ENCODE assay signal across 16 cellular contexts in genomic region chr6:148335582-148335981, GRCh38. TPM values are rescaled to one million over a fixed set of nuclear protein-coding genes. Genes with fewer than 3 reads are reported as not detected.
DNase-seq lines count a peak whose midpoint lies in the region; ATAC-seq and TF ChIP-seq lines count a peak whose summit lies in the region.
"Had no signal": no experiment of that assay in that cellular context is flagged by ENCODE, and none has a peak within 500 bp of the region (broad histone marks: within the 10 kb centered on the region; RNA-seq: fewer than 3 reads in every experiment).

No MANE protein-coding gene starts in this region.

- H3K4me1 Mint-ChIP-seq in chondrocyte (ENCODE audit: low read depth) (peaks cover 18% of the 10 kb centered on the region), neural crest cell (peaks cover 30% of the 10 kb centered on the region)
- H3K4me1 Mint-ChIP-seq: B cell had no signal

- no peak overlapping the region for H3K4me3 ChIP-seq in MG63

- H3K9me3 Mint-ChIP-seq in chondrocyte (ENCODE audit: low read depth) (no peaks in the 10 kb centered on the region), neural crest cell (no peaks in the 10 kb centered on the region)

- 0 out of 2 replicates have a peak, but pooled peaks cover 3% of the 10 kb centered on the region for H3K36me3 ChIP-seq in MG63

- H3K27me3 Mint-ChIP-seq in chondrocyte (ENCODE audit: low read depth): no peaks in the 10 kb centered on the region
- H3K27me3 Mint-ChIP-seq in neural crest cell (ENCODE audit: low read depth): no peaks in the 10 kb centered on the region

- H3K36me3 Mint-ChIP-seq in chondrocyte (ENCODE audit: low read depth) (no peaks in the 10 kb centered on the region), neural crest cell (ENCODE audit: low read depth) (no peaks in the 10 kb centered on the region)

- no peaks in the 10 kb centered on the region for H3K27me3 ChIP-seq in MG63

- DNase-seq in ELR (ENCODE audit: low read depth) (peak; percentile 76), MG63 (peak; percentile 50), chondrocyte (ENCODE audit: low spot score) (no peak), neural crest cell (ENCODE audit: low read depth, low spot score) (no peak)
- DNase-seq: activated CD4-positive, alpha-beta T cell treated with anti-CD3 and anti-CD28 coated beads for 4 hours; activated gamma-delta T cell; amniotic stem cell; foreskin fibroblast; H7; NCI-H187 treated with DMSO at 0.1 percent for 48 hours; stimulated activated CD4-positive, alpha-beta T cell treated with anti-CD3 and anti-CD28 coated beads, Interleukin-2, amount 100 ng/mL, for 48 hours had no signal

- TF ChIP-seq CTCF in chondrocyte (IDR thresholded peaks at IDR 0.05) (no peak), neural crest cell (conservative IDR thresholded peaks at IDR 0.05) (no peak)

- ATAC-seq in HG02642 (IDR thresholded peaks at IDR 0.05; ENCODE audit: poor library complexity, unreplicated experiment) (no peak), GM19328 (IDR thresholded peaks at IDR 0.05; ENCODE audit: unreplicated experiment) (no peak), HG03135 (IDR thresholded peaks at IDR 0.05; ENCODE audit: unreplicated experiment) (no peak), HG03439 (IDR thresholded peaks at IDR 0.05; ENCODE audit: unreplicated experiment) (no peak)

- H3K27ac Mint-ChIP-seq in chondrocyte (ENCODE audit: unreplicated experiment) (peak overlapping the region; percentile 47), neural crest cell (ENCODE audit: unreplicated experiment) (peak overlapping the region; percentile 71)
- H3K27ac Mint-ChIP-seq: B cell had no signal

- H3K9me3 ChIP-seq in MG63: no peaks in the 10 kb centered on the region

- H3K4me3 Mint-ChIP-seq in chondrocyte (ENCODE audit: unreplicated experiment): no peak overlapping the region
- no peak overlapping the region for H3K4me3 Mint-ChIP-seq in neural crest cell
- H3K4me3 Mint-ChIP-seq: B cell had no signal

RNA-seq across cellular contexts. Expression of gene SASH1, which starts 7.1 kb away (rescaled TPM):
- total RNA-seq in MG63 (2014; rRNA removed; shearing (Covaris generic); ENCODE audit: low replicate concordance): 31.8 and 39.1 TPM in 2 replicates
- total RNA-seq in chondrocyte: 54.2 to 89.3 TPM (median 82.9 TPM) in 3 replicates
- 88.0 and 90.0 TPM in 2 replicates for total RNA-seq in neural crest cell

Comparison
In these comparisons a context has a peak if more than half of its experiments do, and no peak if none do; other contexts are left out.
1. DNase-seq: peak in ELR (single experiment) and MG63 (single experiment); none in chondrocyte (single experiment) and neural crest cell (single experiment).